Comparison of ENCODE assay signal across 9 cellular contexts in genomic region chr4:30714408-30715031, GRCh38. TPM values are rescaled to one million over a fixed set of nuclear protein-coding genes. Genes with fewer than 3 reads are reported as not detected.
DNase-seq lines count a peak whose midpoint lies in the region; ATAC-seq and TF ChIP-seq lines count a peak whose summit lies in the region.
"Had no signal": no experiment of that assay in that cellular context is flagged by ENCODE, and none has a peak within 500 bp of the region (broad histone marks: within the 10 kb centered on the region; RNA-seq: fewer than 3 reads in every experiment).

No MANE protein-coding gene starts in this region.

- TF ChIP-seq CTCF in brain (conservative IDR thresholded peaks at IDR 0.05): peak; percentile 67 to 75
- peak; percentile 46 to 69 for TF ChIP-seq CTCF in left lung (IDR thresholded peaks at IDR 0.05)
- no peak for TF ChIP-seq CTCF in CD8-positive, alpha-beta T cell (IDR thresholded peaks at IDR 0.05)

- peaks cover 11 to 19% (median 17%) of the 10 kb centered on the region in 5 experiments for H3K9me3 Mint-ChIP-seq in brain
- peaks cover 16% of the 10 kb centered on the region for H3K9me3 Mint-ChIP-seq in CD8-positive, alpha-beta T cell

- H3K27ac Mint-ChIP-seq in brain: no peak overlapping the region
- no peak overlapping the region for H3K27ac Mint-ChIP-seq in CD8-positive, alpha-beta T cell
- H3K27ac Mint-ChIP-seq: dendritic cell treated with granulocyte-macrophage colony-stimulating factor and Interleukin-4, amounts not matched to agents 40 ng/mL and 50 ng/mL, for 4 days had no signal

- intact Hi-C loops in left lung (cut with DNase I): no loop called here
- intact Hi-C loops in CD8-positive, alpha-beta T cell (cut with DNase I, micrococcal nuclease): no loop called here

- CTCF ChIA-PET in CD8-positive, alpha-beta T cell (lab: Charles Lee): no interaction called here

- peaks cover 10 to 33% of the 10 kb centered on the region in 2 donors for H3K27me3 ChIP-seq in left lung
- H3K27me3 ChIP-seq in CD8-positive, alpha-beta T cell (ENCODE audit: insufficient read depth, low read length): peaks cover 8% of the 10 kb centered on the region

- peaks cover 5 to 14% of the 10 kb centered on the region in 2 donors for H3K4me1 ChIP-seq in left lung
- peaks cover 9% of the 10 kb centered on the region for H3K4me1 ChIP-seq in CD8-positive, alpha-beta T cell (ENCODE audit: insufficient read depth, low read length)

- no peaks in the 10 kb centered on the region for H3K36me3 ChIP-seq in left lung
- no peaks in the 10 kb centered on the region for H3K36me3 ChIP-seq in CD8-positive, alpha-beta T cell (ENCODE audit: insufficient read depth, low read length)

- H3K4me3 Mint-ChIP-seq in brain: peak overlapping the region in 1 of 5 experiments; percentile 54
- H3K4me3 Mint-ChIP-seq in CD8-positive, alpha-beta T cell: no peak overlapping the region
- H3K4me3 Mint-ChIP-seq: dendritic cell treated with granulocyte-macrophage colony-stimulating factor and Interleukin-4, amounts not matched to agents 40 ng/mL and 50 ng/mL, for 4 days had no signal

- H3K27ac ChIP-seq in left lung: no peak overlapping the region
- no peak overlapping the region for H3K27ac ChIP-seq in CD8-positive, alpha-beta T cell (ENCODE audit: low read depth, low read length)

- peaks cover 8% of the 10 kb centered on the region for H3K4me1 Mint-ChIP-seq in brain
- peaks cover 26% of the 10 kb centered on the region for H3K4me1 Mint-ChIP-seq in CD8-positive, alpha-beta T cell (ENCODE audit: low read depth)

- no peak overlapping the region for H3K4me3 ChIP-seq in left lung
- no peak overlapping the region for H3K4me3 ChIP-seq in CD8-positive, alpha-beta T cell (ENCODE audit: low read depth, low read length)

- H3K36me3 Mint-ChIP-seq in brain: peaks cover 11% of the 10 kb centered on the region
- H3K36me3 Mint-ChIP-seq in CD8-positive, alpha-beta T cell: no peaks in the 10 kb centered on the region

- ATAC-seq in GM19035 (IDR thresholded peaks at IDR 0.05; ENCODE audit: unreplicated experiment): peak; percentile 49
- peak; percentile 23 for ATAC-seq in left lung
- no peak for ATAC-seq in CD8-positive, alpha-beta T cell

- peak; percentile 51 for DNase-seq in AG08395 (ENCODE audit: low spot score)
- peak; percentile 21 for DNase-seq in NCI-H1694 treated with DMSO at 0.1 percent for 48 hours (lab: John Stamatoyannopoulos, UW)
- DNase-seq in left lung: no peak
- no peak for DNase-seq in activated CD8-positive, alpha-beta memory T cell treated with anti-CD3 and anti-CD28 coated beads for 24 hours
- no peak for DNase-seq in CD8-positive, alpha-beta T cell
- DNase-seq in activated CD4-positive, CD25-positive, alpha-beta regulatory T cell (lab: John Stamatoyannopoulos, UW): no peak

- POLR2A ChIA-PET in CD8-positive, alpha-beta T cell (lab: Charles Lee): no interaction called here

- peaks cover 14% of the 10 kb centered on the region for H3K27me3 Mint-ChIP-seq in brain
- H3K27me3 Mint-ChIP-seq in CD8-positive, alpha-beta T cell (ENCODE audit: low read depth): peaks cover 24% of the 10 kb centered on the region

- H3K9me3 ChIP-seq in left lung: no peaks in the 10 kb centered on the region
- H3K9me3 ChIP-seq in CD8-positive, alpha-beta T cell (ENCODE audit: low read length): no peaks in the 10 kb centered on the region

RNA-seq across cellular contexts. Expression of gene PCDH7, which starts 5.6 kb away (rescaled TPM):
- polyA plus RNA-seq in brain (ENCODE audit: insufficient read depth, low read depth, low replicate concordance): 1.7 TPM
- 10 to 100 TPM in 1 of 2 donors, 1 to 10 TPM in 1; 6.8 to 15.5 TPM for total RNA-seq in left lung
- not detected for total RNA-seq in CD8-positive, alpha-beta T cell

Comparison
In these comparisons a context has a peak if more than half of its experiments do, and no peak if none do; other contexts are left out.
1. DNase-seq: peak in AG08395 (single experiment) and NCI-H1694 treated with DMSO at 0.1 percent for 48 hours (single experiment); none in left lung (0 of 2), activated CD8-positive, alpha-beta memory T cell treated with anti-CD3 and anti-CD28 coated beads for 24 hours (single experiment), CD8-positive, alpha-beta T cell (0 of 7) and activated CD4-positive, CD25-positive, alpha-beta regulatory T cell (0 of 4).
2. RNA of gene PCDH7, which starts 5.6 kb away (total RNA-seq): 6.8 to 15.5 TPM in left lung; not detected in CD8-positive, alpha-beta T cell; every median in the first group is over 4 times any median in the second.